Comparison of ENCODE assay signal across 19 cellular contexts in genomic region chr10:115662424-115662823, GRCh38.
DNase-seq lines count a peak whose midpoint lies in the region; ATAC-seq, FAIRE-seq and TF ChIP-seq lines count a peak whose summit lies in the region.
"Had no signal": no experiment of that assay in that cellular context is flagged by ENCODE, and none has a peak within 500 bp of the region (broad histone marks: within the 10 kb centered on the region; RNA-seq: fewer than 3 reads in every experiment).

No MANE protein-coding gene starts in this region.

- H4K8ac ChIP-seq in IMR-90 (ENCODE audit: low read depth in 2 of 2, low read length in 2 of 2), result no peak overlapping the region

- in situ Hi-C loops in IMR-90 (cut with MboI; ENCODE audit: low sequenced_read_pairs), result no loop called here

- dilution Hi-C loops in IMR-90 (cut with HindIII; ENCODE audit: low sequenced_read_pairs, unreplicated experiment), result no loop called here

- H3K4me3 ChIP-seq in A549, result no peak overlapping the region
- H3K4me3 ChIP-seq in IMR-90 (ENCODE audit: insufficient read depth, low read depth, low read length), result no peak overlapping the region
- H3K4me3 ChIP-seq in kidney (ENCODE audit: low read length in 2 of 2), result no peak overlapping the region
- H3K4me3 ChIP-seq: BLaER1 treated with 17β-estradiol and CSF1 and Interleukin-3, amounts not matched to agents 10 nM and 100 nM had no signal

- no peak overlapping the region for H2AFZ ChIP-seq in IMR-90 (replicated peaks; ENCODE audit: low read length, poor library complexity)

- no peak overlapping the region for H4K91ac ChIP-seq in IMR-90 (ENCODE audit: insufficient read depth, low read depth, low read length)

- H4K20me1 ChIP-seq in IMR-90 (ENCODE audit: insufficient read depth, low read length), result no peaks in the 10 kb centered on the region
- H4K20me1 ChIP-seq: BLaER1 treated with 17β-estradiol and CSF1 and Interleukin-3, amounts not matched to agents 10 nM and 100 nM had no signal

- ATAC-seq in A549, result no peak
- no peak for ATAC-seq in IMR-90 (ENCODE audit: low read depth)
- ATAC-seq in activated CD4-positive, CD25-positive, alpha-beta regulatory T cell treated with anti-CD3 and anti-CD28 coated beads, Interleukin-2, amount 50 U/mL, for 24 hours, result no peak
- ATAC-seq: CD8-positive, alpha-beta T cell had no signal

- H3K56ac ChIP-seq in IMR-90 (ENCODE audit: extremely low read depth, insufficient read depth, low read length), result no peak overlapping the region

- no peak overlapping the region for H3K27ac Mint-ChIP-seq in activated T-helper 2 cell treated with anti-CD3 and anti-CD28 coated beads, Interferon-gamma antibody, Interleukin-2, Interleukin-4, amounts not matched to agents 10 μg/mL and 5 μg/mL and 100 μg/mL, durations not matched to agents 14 hours and 24 hours and 36 hours
- H3K27ac Mint-ChIP-seq: B cell; CD4-positive, alpha-beta T cell; CD8-positive, alpha-beta T cell had no signal

- no peak overlapping the region for H2AK5ac ChIP-seq in IMR-90 (ENCODE audit: low read depth, low read length)

- no peaks in the 10 kb centered on the region for H3K36me3 Mint-ChIP-seq in activated T-helper 2 cell treated with anti-CD3 and anti-CD28 coated beads, Interferon-gamma antibody, Interleukin-2, Interleukin-4, amounts not matched to agents 10 μg/mL and 5 μg/mL and 100 μg/mL, durations not matched to agents 14 hours and 24 hours and 36 hours (ENCODE audit: low read depth)
- H3K36me3 Mint-ChIP-seq: CD8-positive, alpha-beta T cell had no signal

- no peak overlapping the region for H4K5ac ChIP-seq in IMR-90 (ENCODE audit: low read depth, low read length)

- POLR2A ChIA-PET in A549 (lab: Yijun Ruan, JAX), result no interaction called here
- POLR2A ChIA-PET in IMR-90 (lab: Charles Lee; ENCODE audit: unreplicated experiment), result no interaction called here

- TF ChIP-seq CTCF in A549 (IDR thresholded peaks at IDR 0.05) (no peak), IMR-90 (conservative IDR thresholded peaks at IDR 0.05; ENCODE audit: low read depth, low read length) (no peak), kidney (IDR thresholded peaks at IDR 0.05; ENCODE audit: borderline replicate concordance, extremely low read depth, insufficient read depth) (no peak)

- H3K79me1 ChIP-seq in IMR-90 (ENCODE audit: low read depth in 1 of 2, low read length in 2 of 2), result no peaks in the 10 kb centered on the region

- H3K27me3 Mint-ChIP-seq in activated T-helper 2 cell treated with anti-CD3 and anti-CD28 coated beads, Interferon-gamma antibody, Interleukin-2, Interleukin-4, amounts not matched to agents 10 μg/mL and 5 μg/mL and 100 μg/mL, durations not matched to agents 14 hours and 24 hours and 36 hours (ENCODE audit: low read depth), result no peaks in the 10 kb centered on the region
- H3K27me3 Mint-ChIP-seq: B cell; CD4-positive, alpha-beta T cell had no signal

- no peaks in the 10 kb centered on the region for H3K27me3 ChIP-seq in IMR-90 (ENCODE audit: control insufficient read depth, insufficient read depth, low read length)
- H3K27me3 ChIP-seq: BLaER1 treated with 17β-estradiol and CSF1 and Interleukin-3, amounts not matched to agents 10 nM and 100 nM had no signal

- CTCF ChIA-PET in A549 (lab: Yijun Ruan, JAX) (no interaction called here), IMR-90 (lab: Yijun Ruan, JAX) (no interaction called here)

- BruUV-seq in IMR-90 (replicated peaks; lab: Mats Ljungman, UMichigan), result no TSS peak

- no peak overlapping the region for H3K4ac ChIP-seq in IMR-90 (ENCODE audit: low read depth, low read length)

- no peaks in the 10 kb centered on the region for H3K9me1 ChIP-seq in IMR-90 (ENCODE audit: insufficient read depth, low read length)

- H3K4me3 Mint-ChIP-seq in activated T-helper 2 cell treated with anti-CD3 and anti-CD28 coated beads, Interferon-gamma antibody, Interleukin-2, Interleukin-4, amounts not matched to agents 10 μg/mL and 5 μg/mL and 100 μg/mL, durations not matched to agents 14 hours and 24 hours and 36 hours (ENCODE audit: low read depth), result no peak overlapping the region
- H3K4me3 Mint-ChIP-seq: B cell; CD4-positive, alpha-beta T cell; CD8-positive, alpha-beta T cell had no signal

- H3K4me1 Mint-ChIP-seq in activated T-helper 2 cell treated with anti-CD3 and anti-CD28 coated beads, Interferon-gamma antibody, Interleukin-2, Interleukin-4, amounts not matched to agents 10 μg/mL and 5 μg/mL and 100 μg/mL, durations not matched to agents 14 hours and 24 hours and 36 hours (ENCODE audit: low read depth), result no peaks in the 10 kb centered on the region
- H3K4me1 Mint-ChIP-seq: B cell had no signal

- H2BK20ac ChIP-seq in IMR-90 (ENCODE audit: low read depth, low read length), result no peak overlapping the region

- TF ChIP-seq POLR2A in A549 (IDR thresholded peaks at IDR 0.05; ENCODE audit: low read length) (no peak), IMR-90 (IDR thresholded peaks at IDR 0.05; ENCODE audit: low read depth, low read length) (no peak)

- no peaks in the 10 kb centered on the region for H3K9me3 ChIP-seq in A549
- no peaks in the 10 kb centered on the region for H3K9me3 ChIP-seq in IMR-90 (ENCODE audit: control insufficient read depth, insufficient read depth, low read length)
- H3K9me3 ChIP-seq in kidney (ENCODE audit: control insufficient read depth in 1 of 2, low read length in 2 of 2), result no peaks in the 10 kb centered on the region
- H3K9me3 ChIP-seq: BLaER1 treated with 17β-estradiol and CSF1 and Interleukin-3, amounts not matched to agents 10 nM and 100 nM; Caco-2 had no signal

- no peaks in the 10 kb centered on the region for H3K9me3 Mint-ChIP-seq in activated T-helper 2 cell treated with anti-CD3 and anti-CD28 coated beads, Interferon-gamma antibody, Interleukin-2, Interleukin-4, amounts not matched to agents 10 μg/mL and 5 μg/mL and 100 μg/mL, durations not matched to agents 14 hours and 24 hours and 36 hours
- H3K9me3 Mint-ChIP-seq: CD4-positive, alpha-beta T cell had no signal

- FAIRE-seq in A549 (lab: Jason Lieb, UNC), result no peak
- peak; percentile 67 for FAIRE-seq in kidney (lab: Jason Lieb, UNC)
- FAIRE-seq: D721Med, GM12891, GM19239 had no signal

- H2AK9ac ChIP-seq in IMR-90 (replicated peaks; ENCODE audit: low read depth, low read length, poor library complexity), result no peak overlapping the region

- no peak overlapping the region for H3K14ac ChIP-seq in IMR-90 (replicated peaks; ENCODE audit: low read depth, low read length)

- no peak for TF ChIP-seq EP300 in A549 (IDR thresholded peaks at IDR 0.05)

- no peak overlapping the region for H3K27ac ChIP-seq in A549
- H3K27ac ChIP-seq in IMR-90 (ENCODE audit: insufficient read depth, low read length), result no peak overlapping the region
- no peak overlapping the region for H3K27ac ChIP-seq in kidney (ENCODE audit: low read depth in 2 of 2, low read length in 2 of 2)
- H3K27ac ChIP-seq: BLaER1 treated with 17β-estradiol and CSF1 and Interleukin-3, amounts not matched to agents 10 nM and 100 nM; C4-2B had no signal

- intact Hi-C loops in IMR-90 (cut with micrococcal nuclease), result no loop called here
- intact Hi-C loops in kidney (cut with DNase I), result no loop called here
- intact Hi-C loops in activated T-helper 2 cell treated with anti-CD3 and anti-CD28 coated beads, Interferon-gamma antibody, Interleukin-2, Interleukin-4, amounts not matched to agents 10 μg/mL and 5 μg/mL and 100 μg/mL, durations not matched to agents 14 hours and 24 hours and 36 hours (cut with micrococcal nuclease), result no loop called here

- H2BK5ac ChIP-seq in IMR-90 (ENCODE audit: low read depth, low read length, poor library complexity, severe bottlenecking), result no peak overlapping the region

- H3K9ac ChIP-seq in IMR-90 (ENCODE audit: low read depth, low read length), result no peak overlapping the region
- no peak overlapping the region for H3K9ac ChIP-seq in kidney (ENCODE audit: low read length in 2 of 2)
- H3K9ac ChIP-seq: BLaER1 treated with 17β-estradiol and CSF1 and Interleukin-3, amounts not matched to agents 10 nM and 100 nM had no signal

- H3K18ac ChIP-seq in IMR-90 (ENCODE audit: low read depth, low read length), result no peak overlapping the region

- no peak overlapping the region for H3K23ac ChIP-seq in IMR-90 (ENCODE audit: low read depth, low read length)

- H3K4me1 ChIP-seq in A549, result no peaks in the 10 kb centered on the region
- H3K4me1 ChIP-seq in IMR-90 (ENCODE audit: control insufficient read depth, insufficient read depth, low read length), result no peaks in the 10 kb centered on the region
- H3K4me1 ChIP-seq in kidney (ENCODE audit: control insufficient read depth in 1 of 2, insufficient read depth in 1 of 2, low read depth in 1 of 2, low read length in 2 of 2), result no peaks in the 10 kb centered on the region
- H3K4me1 ChIP-seq: BLaER1 treated with 17β-estradiol and CSF1 and Interleukin-3, amounts not matched to agents 10 nM and 100 nM; Caco-2 had no signal

- H3K36me3 ChIP-seq in IMR-90 (ENCODE audit: control insufficient read depth, insufficient read depth, low read length) (no peaks in the 10 kb centered on the region), kidney (ENCODE audit: control insufficient read depth in 1 of 2, insufficient read depth in 2 of 2, low read length in 2 of 2) (no peaks in the 10 kb centered on the region)
- H3K36me3 ChIP-seq: BLaER1 treated with 17β-estradiol and CSF1 and Interleukin-3, amounts not matched to agents 10 nM and 100 nM had no signal

- no peak overlapping the region for H2BK120ac ChIP-seq in IMR-90 (ENCODE audit: low read depth, low read length)

- no peak overlapping the region for H2BK15ac ChIP-seq in IMR-90 (ENCODE audit: low read depth, low read length)

- DNase-seq in A549 (ENCODE audit: low read depth in 1 of 2, low spot score in 1 of 2), result no peak
- no peak for DNase-seq in IMR-90
- no peak for DNase-seq in kidney
- no peak for DNase-seq in activated T-helper 2 cell treated with anti-CD3 and anti-CD28 coated beads, Interferon-gamma antibody, Interleukin-2, Interleukin-4, amounts not matched to agents 10 μg/mL and 5 μg/mL and 100 μg/mL, durations not matched to agents 14 hours and 24 hours and 36 hours (ENCODE audit: low spot score)
- DNase-seq: 8988T; AML-193; Caco-2; Calu3; CD4-positive, alpha-beta T cell; CD8-positive, alpha-beta T cell; DMS79 treated with DMSO at 0.1 percent for 48 hours; GF-D8 had no signal

- H3K4me2 ChIP-seq in A549, result no peak overlapping the region
- no peak overlapping the region for H3K4me2 ChIP-seq in IMR-90 (ENCODE audit: low read depth, low read length)
- H3K4me2 ChIP-seq: BLaER1 treated with 17β-estradiol and CSF1 and Interleukin-3, amounts not matched to agents 10 nM and 100 nM had no signal

- TF ChIP-seq RAD21 in A549 (conservative IDR thresholded peaks at IDR 0.05 in 1 of 2, IDR thresholded peaks at IDR 0.05 in 1 of 2) (no peak), IMR-90 (IDR thresholded peaks at IDR 0.05; ENCODE audit: low read length) (no peak)

TF ChIP-seq in A549, 52 proteins besides CTCF, POLR2A, EP300 and RAD21:
- TF ChIP-seq FOXS1 (CRISPR knock-in tag; IDR thresholded peaks at IDR 0.05), result no peak
- peak; percentile 73 for TF ChIP-seq MAFK (IDR thresholded peaks at IDR 0.05; ENCODE audit: partially characterized antibody)

TF ChIP-seq in IMR-90, 13 proteins besides CTCF, POLR2A, EP300 and RAD21 (continues in another document):
- TF ChIP-seq MAZ (IDR thresholded peaks at IDR 0.05; ENCODE audit: borderline replicate concordance, low read depth, low read length), result no peak
